ENCODE assay signal across 8 cellular contexts in genomic region chr14:58848365-58848764, GRCh38.
"Had no signal": no experiment of that assay in that cellular context is flagged by ENCODE, and none has a peak within 500 bp of the region (broad histone marks: within the 10 kb centered on the region; RNA-seq: fewer than 3 reads in every experiment).

No MANE protein-coding gene starts in this region.

- ATAC-seq: GM12878 had no signal

- DNase-seq: GDM1, GF-D8 had no signal

- FAIRE-seq: G401.6, GM12878, GM12891, GM12892, GM18507, GM19239 had no signal

- H3K4me3 ChIP-seq: GM12878 had no signal
